In genomic region chr14:23364604-23365352, GRCh38 we compare ENCODE assay signal across 9 cellular contexts. TPM values are rescaled to one million over a fixed set of nuclear protein-coding genes. Genes with fewer than 3 reads are reported as not detected.
DNase-seq lines count a peak whose midpoint lies in the region; ATAC-seq, FAIRE-seq and TF ChIP-seq lines count a peak whose summit lies in the region.
"Had no signal": no experiment of that assay in that cellular context is flagged by ENCODE, and none has a peak within 500 bp of the region (broad histone marks: within the 10 kb centered on the region; RNA-seq: fewer than 3 reads in every experiment).

Gene EFS (minus strand): TSS chr14:23365172. CDS start chr14:23365025, 147 bp downstream.

- peak within 1 kb of the TSS; percentile 82 for H3K9ac ChIP-seq in iPS-18a (ENCODE audit: low read length)

- no peaks in the 10 kb centered on the region for H3K9me3 ChIP-seq in iPS-18a (ENCODE audit: control insufficient read depth, low read depth, low read length)

- H3K27me3 ChIP-seq in bronchial epithelial cell (ENCODE audit: control insufficient read depth, insufficient read depth, low read length) (no peaks in the 10 kb centered on the region), iPS-18a (ENCODE audit: control insufficient read depth, insufficient read depth, low read length) (no peaks in the 10 kb centered on the region)

- H3K4me3 ChIP-seq in bronchial epithelial cell (ENCODE audit: low read depth, low read length) = peak within 1 kb of the TSS; percentile 52
- H3K4me3 ChIP-seq in iPS-18a (ENCODE audit: low read length) = peak within 1 kb of the TSS; percentile 76

- H3K27ac ChIP-seq in iPS-18a (ENCODE audit: low read length) = peak within 1 kb of the TSS; percentile 70

- H3K36me3 ChIP-seq in bronchial epithelial cell (ENCODE audit: control insufficient read depth, insufficient read depth, low read length) (peaks cover 7% of the 10 kb centered on the region), iPS-18a (ENCODE audit: control insufficient read depth, low read depth, low read length) (peaks cover 4% of the 10 kb centered on the region)

- TF ChIP-seq CTCF in bronchial epithelial cell (IDR thresholded peaks at IDR 0.05; ENCODE audit: insufficient read depth, low read length, severe bottlenecking) (no peak), D721Med (IDR thresholded peaks at IDR 0.05; ENCODE audit: insufficient read depth, missing control alignments) (no peak)

- peaks cover 20% of the 10 kb centered on the region for H3K4me1 ChIP-seq in iPS-18a (ENCODE audit: control insufficient read depth, low read depth, low read length)

- FAIRE-seq in bronchial epithelial cell (lab: Jason Lieb, UNC) = no peak
- FAIRE-seq in D721Med (lab: Jason Lieb, UNC) = no peak

- DNase-seq in GM03348 (ENCODE audit: low spot score) = peak; percentile 69
- DNase-seq in bronchial epithelial cell (ENCODE audit: low read depth) = no peak
- DNase-seq in retina = peak; percentile 80
- DNase-seq in DMS153 (lab: John Stamatoyannopoulos, UW) = no peak
- no peak for DNase-seq in stimulated activated CD4-positive, alpha-beta T cell treated with anti-CD3 and anti-CD28 coated beads, Interleukin-15, amount 100 ng/mL, for 24 hours
- no peak for DNase-seq in D721Med (ENCODE audit: insufficient read length, low spot score)
- DNase-seq: KBM-7 had no signal

- no peak for ATAC-seq in HG03565 (IDR thresholded peaks at IDR 0.05; ENCODE audit: unreplicated experiment)

RNA-seq across cellular contexts. Expression of gene EFS, which starts in this region (rescaled TPM):
- 2.4 and 5.4 TPM in 2 replicates for total RNA-seq in bronchial epithelial cell

Comparison
In these comparisons a context has a peak if more than half of its experiments do, and no peak if none do; other contexts are left out.
1. DNase-seq: peak in GM03348 (single experiment) and retina (single experiment); none in bronchial epithelial cell (single experiment), DMS153 (single experiment), stimulated activated CD4-positive, alpha-beta T cell treated with anti-CD3 and anti-CD28 coated beads, Interleukin-15, amount 100 ng/mL, for 24 hours (single experiment) and D721Med (single experiment).